In the genomic region with DNA sequence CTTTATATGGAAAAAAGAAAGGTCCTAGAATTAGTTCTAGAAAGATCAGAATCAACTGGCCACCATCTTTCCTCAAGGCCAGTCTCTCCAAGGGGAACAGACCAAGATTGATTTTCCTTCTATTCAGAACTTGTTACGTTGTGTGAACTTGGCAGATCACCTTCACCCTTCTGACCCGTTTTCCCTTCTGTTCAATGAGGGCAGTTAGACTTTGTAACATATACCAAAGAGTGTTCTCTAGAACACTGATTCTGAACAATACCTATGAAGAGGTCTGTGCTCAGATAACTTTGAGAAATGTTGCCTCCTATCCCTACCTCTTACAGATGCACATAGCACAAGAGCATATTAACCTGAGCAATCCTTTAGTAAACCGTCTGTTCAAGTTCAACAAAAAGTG, we compare ENCODE assay signal across 1 cellular context.
TF ChIP-seq lines count a peak whose summit lies in the region.

No MANE protein-coding gene starts in this region.

TF ChIP-seq in H1, 55 proteins besides CTCF, POLR2A, EP300 and RAD21:
- TF ChIP-seq MAFK (IDR thresholded peaks at IDR 0.05; ENCODE audit: low read depth, low read length) (no peak), KDM1A (IDR thresholded peaks at IDR 0.05; ENCODE audit: borderline replicate concordance, low read length) (no peak), FOSL1 (IDR thresholded peaks at IDR 0.05; ENCODE audit: insufficient read depth, low read depth, low read length) (no peak), BCL11A (IDR thresholded peaks at IDR 0.05; ENCODE audit: low read depth in 2 of 2, low read length in 2 of 2) (no peak), RFX5 (IDR thresholded peaks at IDR 0.05; ENCODE audit: borderline replicate concordance, low read depth, low read length) (no peak), BRCA1 (IDR thresholded peaks at IDR 0.05; ENCODE audit: low read depth, low read length) (no peak), EGR1 (IDR thresholded peaks at IDR 0.05; ENCODE audit: borderline replicate concordance, low read depth, low read length) (no peak)
- TF ChIP-seq, protein P1, sequence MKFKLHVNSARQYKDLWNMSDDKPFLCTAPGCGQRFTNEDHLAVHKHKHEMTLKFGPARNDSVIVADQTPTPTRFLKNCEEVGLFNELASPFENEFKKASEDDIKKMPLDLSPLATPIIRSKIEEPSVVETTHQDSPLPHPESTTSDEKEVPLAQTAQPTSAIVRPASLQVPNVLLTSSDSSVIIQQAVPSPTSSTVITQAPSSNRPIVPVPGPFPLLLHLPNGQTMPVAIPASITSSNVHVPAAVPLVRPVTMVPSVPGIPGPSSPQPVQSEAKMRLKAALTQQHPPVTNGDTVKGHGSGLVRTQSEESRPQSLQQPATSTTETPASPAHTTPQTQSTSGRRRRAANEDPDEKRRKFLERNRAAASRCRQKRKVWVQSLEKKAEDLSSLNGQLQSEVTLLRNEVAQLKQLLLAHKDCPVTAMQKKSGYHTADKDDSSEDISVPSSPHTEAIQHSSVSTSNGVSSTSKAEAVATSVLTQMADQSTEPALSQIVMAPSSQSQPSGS (IDR thresholded peaks at IDR 0.05; ENCODE audit: low read length): no peak
- TF ChIP-seq, protein P2, sequence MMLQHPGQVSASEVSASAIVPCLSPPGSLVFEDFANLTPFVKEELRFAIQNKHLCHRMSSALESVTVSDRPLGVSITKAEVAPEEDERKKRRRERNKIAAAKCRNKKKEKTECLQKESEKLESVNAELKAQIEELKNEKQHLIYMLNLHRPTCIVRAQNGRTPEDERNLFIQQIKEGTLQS (IDR thresholded peaks at IDR 0.05; ENCODE audit: insufficient read depth, low read depth, low read length): no peak
